ENCODE assay signal across 21 cellular contexts in the genomic region with DNA sequence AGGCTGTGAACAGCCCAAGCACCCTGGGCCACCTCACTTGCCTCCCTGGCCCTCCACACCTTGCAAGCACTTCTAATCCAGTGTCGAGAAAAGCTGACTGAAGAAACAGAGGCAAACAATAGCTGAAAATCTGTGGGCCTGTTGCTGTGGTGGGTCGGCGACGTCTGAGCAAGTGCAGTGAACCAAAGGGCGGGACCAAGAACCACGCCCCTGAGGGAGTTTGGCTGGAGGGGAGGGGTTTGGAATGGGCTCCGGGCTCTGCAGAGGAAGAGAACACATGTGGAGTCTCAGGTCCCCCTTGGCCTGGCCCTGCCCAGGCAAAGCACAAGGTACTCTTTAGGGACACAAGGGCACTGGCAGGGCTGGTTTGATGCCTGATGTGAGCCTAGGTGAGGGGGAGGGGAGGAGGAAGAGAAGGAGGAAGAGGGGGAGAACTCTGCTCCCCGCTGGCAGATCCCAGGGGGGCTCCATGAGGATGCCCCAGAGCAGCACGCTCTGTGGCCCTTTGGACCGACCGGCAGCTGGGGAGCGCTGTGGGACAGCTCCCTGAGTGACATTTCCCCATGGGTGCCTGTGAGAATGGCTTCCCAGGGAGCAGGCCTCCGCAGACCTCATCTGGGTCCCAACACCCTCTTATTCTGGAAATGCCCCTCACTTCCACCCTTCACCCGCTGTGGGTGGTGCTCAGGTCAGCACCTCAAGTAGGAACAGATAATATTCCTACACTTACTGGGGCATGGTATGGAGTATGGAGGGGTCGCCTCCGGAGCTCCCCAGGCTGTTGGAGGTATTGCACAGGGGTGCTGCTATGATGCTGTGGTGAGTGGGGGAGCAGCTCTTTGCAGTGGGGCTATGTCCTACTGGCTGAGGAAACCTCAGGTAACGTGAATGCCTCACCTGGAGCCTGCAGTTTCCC.
DNase-seq lines count a peak whose midpoint lies in the region; ATAC-seq and TF ChIP-seq lines count a peak whose summit lies in the region.
"Had no signal": no experiment of that assay in that cellular context is flagged by ENCODE, and none has a peak within 500 bp of the region (broad histone marks: within the 10 kb centered on the region; RNA-seq: fewer than 3 reads in every experiment).

No MANE protein-coding gene starts in this region.

- H3K9me2 ChIP-seq in SK-N-SH (no peaks in the 10 kb centered on the region), GM23248 (ENCODE audit: insufficient read depth) (no peaks in the 10 kb centered on the region)

- H3K9me3 ChIP-seq in SK-N-SH (no peaks in the 10 kb centered on the region), ascending aorta (peaks cover 0 to 6% of the 10 kb centered on the region in 2 donors), GM23248 (ENCODE audit: low read depth) (no peaks in the 10 kb centered on the region)

- H3K4me3 ChIP-seq in SK-N-SH (ENCODE audit: low read depth in 2 of 2, low read length in 1 of 2) (no peak overlapping the region), ascending aorta (no peak overlapping the region), GM23248 (no peak overlapping the region)
- H3K4me3 ChIP-seq: PC-9 had no signal

- CTCF ChIA-PET in SK-N-SH (lab: Yijun Ruan, JAX): no interaction called here

- no peaks in the 10 kb centered on the region for H3F3A ChIP-seq in SK-N-SH (replicated peaks; ENCODE audit: insufficient read depth)
- no peaks in the 10 kb centered on the region for H3F3A ChIP-seq in GM23248 (ENCODE audit: insufficient read depth)

- no peaks in the 10 kb centered on the region for H3K79me2 ChIP-seq in SK-N-SH (ENCODE audit: insufficient read depth)
- no peaks in the 10 kb centered on the region for H3K79me2 ChIP-seq in GM23248 (ENCODE audit: insufficient read depth)

- WGBS in SK-N-SH (ENCODE audit: low lambda C conversion rate): 8% methylated on average over 13 of the region's 17 CpGs
- 44 to 52% methylated on average over 13 to 17 of the region's 17 CpGs for WGBS in GM23248 (ENCODE audit: low coverage in 1 of 2, low lambda C conversion rate in 2 of 2, missing lambda C conversion rate in 2 of 2), 2 experiments

- POLR2A ChIA-PET in SK-N-SH (lab: Yijun Ruan, JAX): no interaction called here

- TF ChIP-seq EP300 in SK-N-SH (IDR thresholded peaks at IDR 0.05; ENCODE audit: borderline replicate concordance in 1 of 2, low read depth in 1 of 2, low read length in 1 of 2): no peak

- no peak for DNase-seq in SK-N-SH
- DNase-seq in ascending aorta (ENCODE audit: low spot score in 2 of 2): no peak
- DNase-seq in left kidney (ENCODE audit: low read depth, low spot score): peak; percentile 19
- peak; percentile 54 for DNase-seq in posterior vena cava (ENCODE audit: low spot score)
- no peak for DNase-seq in GM23248
- DNase-seq in GOT3 (lab: John Stamatoyannopoulos, UW): no peak
- DNase-seq in GF-D8 (lab: John Stamatoyannopoulos, UW): no peak
- DNase-seq: activated CD4-positive, alpha-beta T cell treated with anti-CD3 and anti-CD28 coated beads, Interleukin-2, amount 10 ng/mL, durations not matched to agents 24 days and 14 days; activated naive CD4-positive, alpha-beta T cell treated with anti-CD3 and anti-CD28 coated beads, Interleukin-2, amount 50 U/mL, for 16 hours; amniotic stem cell; DMS79 treated with DMSO at 0.1 percent for 48 hours; naive thymus-derived CD4-positive, alpha-beta T cell; NCI-H2171 treated with DMSO at 0.1 percent for 48 hours; NK-92 treated with Interleukin-12 subunit alpha and Interleukin-12 subunit beta, amount 100 ng/mL, for 24 hours; PC-9; SHP77; small intestine; T-helper 9 cell; WERI-Rb-1 had no signal

- H2AFZ ChIP-seq in SK-N-SH (ENCODE audit: low read depth) (no peak overlapping the region), GM23248 (no peak overlapping the region)
- H2AFZ ChIP-seq: PC-9 had no signal

- TF ChIP-seq CTCF in SK-N-SH (IDR thresholded peaks at IDR 0.05) (no peak), ascending aorta (IDR thresholded peaks at IDR 0.05) (no peak)

- H4K20me1 ChIP-seq in SK-N-SH (ENCODE audit: insufficient read depth) (no peaks in the 10 kb centered on the region), GM23248 (ENCODE audit: insufficient read depth) (no peaks in the 10 kb centered on the region)

- H3K27me3 ChIP-seq in SK-N-SH (ENCODE audit: insufficient read depth): peaks cover 38% of the 10 kb centered on the region
- H3K27me3 ChIP-seq in ascending aorta: no peaks in the 10 kb centered on the region
- H3K27me3 ChIP-seq in GM23248 (replicated peaks; ENCODE audit: insufficient read depth): peaks cover 42% of the 10 kb centered on the region

- H3K4me1 ChIP-seq in SK-N-SH (ENCODE audit: control insufficient read depth in 1 of 2, insufficient read depth in 2 of 2, low read depth in 1 of 2, low read length in 1 of 2) (no peaks in the 10 kb centered on the region), ascending aorta (peaks cover 4 to 29% of the 10 kb centered on the region in 2 donors), GM23248 (ENCODE audit: insufficient read depth) (0 out of 2 replicates have a peak, but pooled peaks cover 4% of the 10 kb centered on the region)

- in situ Hi-C loops in GM23248 (cut with MboI): no loop called here

- intact Hi-C loops in ascending aorta (cut with DNase I) (no loop called here), posterior vena cava (cut with DNase I) (no loop called here)

- H3K4me2 ChIP-seq in SK-N-SH (no peak overlapping the region), GM23248 (ENCODE audit: unreplicated experiment) (no peak overlapping the region)
- H3K4me2 ChIP-seq: PC-9 had no signal

- no peaks in the 10 kb centered on the region for H3K36me3 ChIP-seq in SK-N-SH (replicated peaks in 1 of 2; ENCODE audit: control insufficient read depth in 1 of 2, insufficient read depth in 2 of 2, low read length in 1 of 2)
- H3K36me3 ChIP-seq in ascending aorta: no peaks in the 10 kb centered on the region
- H3K36me3 ChIP-seq in GM23248 (ENCODE audit: low read depth): no peaks in the 10 kb centered on the region
- H3K36me3 ChIP-seq: WERI-Rb-1 had no signal

- H3K9ac ChIP-seq in SK-N-SH (no peak overlapping the region), GM23248 (no peak overlapping the region)

- peak; percentile 32; the same call in 1 of the 3 replicates for ATAC-seq in SK-N-SH treated with all-trans-retinoic acid at 6 μM for 48 hours
- ATAC-seq: activated T-helper 17 cell treated with anti-CD3 and anti-CD28 coated beads, Interleukin-2, amount 50 U/mL, for 72 hours; naive thymus-derived CD4-positive, alpha-beta T cell had no signal

- TF ChIP-seq RAD21 in SK-N-SH (IDR thresholded peaks at IDR 0.05; ENCODE audit: low read length): no peak

- H3K27ac ChIP-seq in SK-N-SH (ENCODE audit: low read depth in 2 of 2, low read length in 1 of 2) (no peak overlapping the region), ascending aorta (peak overlapping the region; percentile 86 to 88), GM23248 (no peak overlapping the region)
- H3K27ac ChIP-seq: PC-9, WERI-Rb-1 had no signal

TF ChIP-seq in SK-N-SH treated with all-trans-retinoic acid at 6 μM for 48 hours, 23 proteins besides CTCF, POLR2A, EP300 and RAD21 (continues in another document):
- TF ChIP-seq ZC3H10 (CRISPR knock-in tag; IDR thresholded peaks at IDR 0.05) (no peak), OSR1 (CRISPR knock-in tag; IDR thresholded peaks at IDR 0.05) (no peak), BACH2 (CRISPR knock-in tag; IDR thresholded peaks at IDR 0.05; ENCODE audit: borderline replicate concordance) (no peak)

TF ChIP-seq in SK-N-SH, 30 proteins besides CTCF, POLR2A, EP300 and RAD21 (continues in another document):
- no peak for TF ChIP-seq MEF2A (IDR thresholded peaks at IDR 0.05; ENCODE audit: borderline replicate concordance, low read depth)
- TF ChIP-seq TAF1 (IDR thresholded peaks at IDR 0.05; ENCODE audit: borderline replicate concordance, low read depth, low read length): no peak
- no peak for TF ChIP-seq POLR2AphosphoS5 (IDR thresholded peaks at IDR 0.05; ENCODE audit: low read depth, low read length)
- no peak for TF ChIP-seq REST (IDR thresholded peaks at IDR 0.05; ENCODE audit: low read depth, low read length)
- TF ChIP-seq, protein P1, sequence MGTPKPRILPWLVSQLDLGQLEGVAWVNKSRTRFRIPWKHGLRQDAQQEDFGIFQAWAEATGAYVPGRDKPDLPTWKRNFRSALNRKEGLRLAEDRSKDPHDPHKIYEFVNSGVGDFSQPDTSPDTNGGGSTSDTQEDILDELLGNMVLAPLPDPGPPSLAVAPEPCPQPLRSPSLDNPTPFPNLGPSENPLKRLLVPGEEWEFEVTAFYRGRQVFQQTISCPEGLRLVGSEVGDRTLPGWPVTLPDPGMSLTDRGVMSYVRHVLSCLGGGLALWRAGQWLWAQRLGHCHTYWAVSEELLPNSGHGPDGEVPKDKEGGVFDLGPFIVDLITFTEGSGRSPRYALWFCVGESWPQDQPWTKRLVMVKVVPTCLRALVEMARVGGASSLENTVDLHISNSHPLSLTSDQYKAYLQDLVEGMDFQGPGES (IDR thresholded peaks at IDR 0.05; ENCODE audit: low read depth, low read length): no peak
- TF ChIP-seq SIN3A (IDR thresholded peaks at IDR 0.05; ENCODE audit: borderline replicate concordance, low read depth, low read length): no peak
- TF ChIP-seq CHD2 (IDR thresholded peaks at IDR 0.05; ENCODE audit: low read length, partially characterized antibody): no peak

Comparison
In these comparisons a context has a peak if more than half of its experiments do, and no peak if none do; other contexts are left out.
1. DNase-seq: peak in left kidney (single experiment) and posterior vena cava (single experiment); none in SK-N-SH (single experiment), ascending aorta (0 of 2), GM23248 (single experiment), GOT3 (single experiment) and GF-D8 (single experiment).
2. H3K27ac ChIP-seq: peak in ascending aorta (2 of 2); none in SK-N-SH (0 of 2) and GM23248 (single experiment).